In genomic region chr9:130856474-130856873, GRCh38 we compare ENCODE assay signal across 23 cellular contexts. TPM values are rescaled to one million over a fixed set of nuclear protein-coding genes. Genes with fewer than 3 reads are reported as not detected.
DNase-seq lines count a peak whose midpoint lies in the region; ATAC-seq and TF ChIP-seq lines count a peak whose summit lies in the region.
"Had no signal": no experiment of that assay in that cellular context is flagged by ENCODE, and none has a peak within 500 bp of the region (broad histone marks: within the 10 kb centered on the region; RNA-seq: fewer than 3 reads in every experiment).

No MANE protein-coding gene starts in this region.

- peaks cover 8% of the 10 kb centered on the region for H3F3A ChIP-seq in neural progenitor cell (ENCODE audit: low read depth)

- no TSS peak for BruUV-seq in IMR-90 (replicated peaks; lab: Mats Ljungman, UMichigan)

- dilution Hi-C loops in IMR-90 (cut with HindIII; ENCODE audit: low sequenced_read_pairs, unreplicated experiment) = no loop called here

- no peak for TF ChIP-seq RAD21 in IMR-90 (IDR thresholded peaks at IDR 0.05; ENCODE audit: low read length)

- peaks cover 87% of the 10 kb centered on the region for H3K79me2 ChIP-seq in neural progenitor cell (ENCODE audit: low read depth)

- H3K36me3 ChIP-seq in IMR-90 (ENCODE audit: control insufficient read depth, insufficient read depth, low read length) (peaks cover 46% of the 10 kb centered on the region), esophagus muscularis mucosa (peaks cover 27 to 47% (median 28%) of the 10 kb centered on the region in 4 donors), neural progenitor cell (peaks cover 20% of the 10 kb centered on the region)

- H3K27me3 ChIP-seq in IMR-90 (ENCODE audit: control insufficient read depth, insufficient read depth, low read length) (no peaks in the 10 kb centered on the region), esophagus muscularis mucosa (no peaks in the 10 kb centered on the region), neural progenitor cell (no peaks in the 10 kb centered on the region)
- H3K27me3 ChIP-seq: BLaER1 treated with 17β-estradiol and CSF1 and Interleukin-3, amounts not matched to agents 10 nM and 100 nM had no signal

- H3K4me3 ChIP-seq in IMR-90 (ENCODE audit: insufficient read depth, low read depth, low read length) = no peak overlapping the region
- H3K4me3 ChIP-seq in esophagus muscularis mucosa = no peak overlapping the region
- H3K4me3 ChIP-seq in neural progenitor cell = no peak overlapping the region
- H3K4me3 ChIP-seq: BLaER1 treated with 17β-estradiol and CSF1 and Interleukin-3, amounts not matched to agents 10 nM and 100 nM; PC-9; SK-N-MC had no signal

- H4K20me1 ChIP-seq in IMR-90 (ENCODE audit: insufficient read depth, low read length) = peaks cover 55% of the 10 kb centered on the region
- peaks cover 77% of the 10 kb centered on the region for H4K20me1 ChIP-seq in neural progenitor cell (ENCODE audit: low read depth)

- peaks cover 24% of the 10 kb centered on the region for H3K4me1 Mint-ChIP-seq in neural progenitor cell
- H3K4me1 Mint-ChIP-seq: IgD-negative memory B cell had no signal

- no peak overlapping the region for H4K91ac ChIP-seq in IMR-90 (ENCODE audit: insufficient read depth, low read depth, low read length)

- no peak overlapping the region for H3K4ac ChIP-seq in IMR-90 (ENCODE audit: low read depth, low read length)

- H2AFZ ChIP-seq in IMR-90 (replicated peaks; ENCODE audit: low read length, poor library complexity) (no peak overlapping the region), neural progenitor cell (replicated peaks) (no peak overlapping the region)
- H2AFZ ChIP-seq: PC-9 had no signal

- TF ChIP-seq EP300 in esophagus muscularis mucosa (IDR thresholded peaks at IDR 0.05) = no peak

- no CpG with 5 or more reads among the region's 8 CpGs for WGBS in IMR-90 (ENCODE audit: extremely low coverage in 2 of 2, insufficient read length in 1 of 2), 2 experiments
- 74% methylated on average over 8 of the region's 8 CpGs for WGBS in esophagus muscularis mucosa

- no peak overlapping the region for H3K4me3 Mint-ChIP-seq in neural progenitor cell
- H3K4me3 Mint-ChIP-seq: CD4-positive, alpha-beta T cell; IgD-negative memory B cell had no signal

- H3K27ac ChIP-seq in IMR-90 (ENCODE audit: insufficient read depth, low read length) = no peak overlapping the region
- H3K27ac ChIP-seq in esophagus muscularis mucosa (replicated peaks in 1 of 4) = peak overlapping the region in 3 of 4 donors; percentile 28 to 84 (median 83)
- H3K27ac ChIP-seq in neural progenitor cell = no peak overlapping the region
- H3K27ac ChIP-seq: BLaER1 treated with 17β-estradiol and CSF1 and Interleukin-3, amounts not matched to agents 10 nM and 100 nM; KMS-11; PC-9; SK-N-MC had no signal

- intact Hi-C loops in IMR-90 (cut with micrococcal nuclease) (no loop called here), esophagus muscularis mucosa (cut with DNase I) (no loop called here)

- H3K79me1 ChIP-seq in IMR-90 (ENCODE audit: low read depth in 1 of 2, low read length in 2 of 2) = peaks cover 16 to 79% of the 10 kb centered on the region in 2 experiments

- H2AK9ac ChIP-seq in IMR-90 (replicated peaks; ENCODE audit: low read depth, low read length, poor library complexity) = no peak overlapping the region

- no peak for DNase-seq in IMR-90
- no peak for DNase-seq in esophagus muscularis mucosa (ENCODE audit: extremely low spot score)
- no peak for DNase-seq in neural progenitor cell (ENCODE audit: low spot score)
- no peak for DNase-seq in activated CD8-positive, alpha-beta memory T cell treated with anti-CD3 and anti-CD28 coated beads, Interleukin-2, amount 50 U/mL, for 48 hours
- no peak for DNase-seq in NCI-H69 (lab: John Stamatoyannopoulos, UW)
- DNase-seq in HT-29 (ENCODE audit: low spot score) = no peak
- no peak for DNase-seq in DMS153 (lab: John Stamatoyannopoulos, UW)
- DNase-seq: AML-193; CD4-positive, alpha-beta T cell; COR-L47; DND-41; H7; MM.1S; NCI-H2029 treated with DMSO at 0.1 percent for 48 hours; NCI-H446 treated with DMSO at 0.1 percent for 48 hours; NCI-H526; SIG-M5; SW 1271 had no signal

- no peak overlapping the region for H4K8ac ChIP-seq in IMR-90 (ENCODE audit: low read depth in 2 of 2, low read length in 2 of 2)

- no peak overlapping the region for H3K56ac ChIP-seq in IMR-90 (ENCODE audit: extremely low read depth, insufficient read depth, low read length)

- ATAC-seq in IMR-90 (ENCODE audit: low read depth) = no peak

- H4K5ac ChIP-seq in IMR-90 (ENCODE audit: low read depth, low read length) = no peak overlapping the region

- no peak overlapping the region for H2AK5ac ChIP-seq in IMR-90 (ENCODE audit: low read depth, low read length)

- H3K4me2 ChIP-seq in IMR-90 (ENCODE audit: low read depth, low read length) (no peak overlapping the region), neural progenitor cell (no peak overlapping the region)
- H3K4me2 ChIP-seq: BLaER1 treated with 17β-estradiol and CSF1 and Interleukin-3, amounts not matched to agents 10 nM and 100 nM; KMS-11; PC-9 had no signal

- H3K9me3 ChIP-seq in IMR-90 (ENCODE audit: control insufficient read depth, insufficient read depth, low read length) (no peaks in the 10 kb centered on the region), esophagus muscularis mucosa (no peaks in the 10 kb centered on the region), neural progenitor cell (ENCODE audit: low read depth) (no peaks in the 10 kb centered on the region)
- H3K9me3 ChIP-seq: BLaER1 treated with 17β-estradiol and CSF1 and Interleukin-3, amounts not matched to agents 10 nM and 100 nM had no signal

- H3K9me3 Mint-ChIP-seq in neural progenitor cell = no peaks in the 10 kb centered on the region
- H3K9me3 Mint-ChIP-seq: CD4-positive, alpha-beta T cell; IgD-negative memory B cell had no signal

- no peak overlapping the region for H3K18ac ChIP-seq in IMR-90 (ENCODE audit: low read depth, low read length)

- CTCF ChIA-PET in IMR-90 (lab: Yijun Ruan, JAX) = no interaction called here

- H3K27me3 Mint-ChIP-seq in neural progenitor cell (ENCODE audit: insufficient read depth, low read depth) = peaks cover 8% of the 10 kb centered on the region
- H3K27me3 Mint-ChIP-seq: CD4-positive, alpha-beta T cell; IgD-negative memory B cell had no signal

- in situ Hi-C loops in IMR-90 (cut with MboI; ENCODE audit: low sequenced_read_pairs) = loop anchor here (5.0 kb wide), 1 partner anchor 79 kb away; no protein-coding TSS in a partner anchor

- no peak for TF ChIP-seq CTCF in IMR-90 (conservative IDR thresholded peaks at IDR 0.05; ENCODE audit: low read depth, low read length)
- TF ChIP-seq CTCF in esophagus muscularis mucosa (IDR thresholded peaks at IDR 0.05) = no peak
- TF ChIP-seq CTCF in neural progenitor cell (IDR thresholded peaks at IDR 0.05) = no peak

- no peak overlapping the region for H2BK20ac ChIP-seq in IMR-90 (ENCODE audit: low read depth, low read length)

- TF ChIP-seq POLR2A in IMR-90 (IDR thresholded peaks at IDR 0.05; ENCODE audit: low read depth, low read length) (no peak), esophagus muscularis mucosa (IDR thresholded peaks at IDR 0.05; ENCODE audit: low read depth) (no peak)

- H3K9ac ChIP-seq in IMR-90 (ENCODE audit: low read depth, low read length) = no peak overlapping the region
- H3K9ac ChIP-seq in neural progenitor cell = peak overlapping the region; percentile 12
- H3K9ac ChIP-seq: BLaER1 treated with 17β-estradiol and CSF1 and Interleukin-3, amounts not matched to agents 10 nM and 100 nM; KMS-11 had no signal

- H3K27ac Mint-ChIP-seq in neural progenitor cell = no peak overlapping the region
- H3K27ac Mint-ChIP-seq: CD4-positive, alpha-beta T cell; IgD-negative memory B cell had no signal

- POLR2A ChIA-PET in IMR-90 (lab: Charles Lee; ENCODE audit: unreplicated experiment) = no interaction called here

- no peak overlapping the region; the same call in 1 of the 2 replicates for H3K14ac ChIP-seq in IMR-90 (replicated peaks; ENCODE audit: low read depth, low read length)

- H3K23ac ChIP-seq in IMR-90 (ENCODE audit: low read depth, low read length) = 0 out of 2 replicates have a peak overlapping the region, but pooled peaks have one; percentile 15

- peaks cover 32% of the 10 kb centered on the region for H3K4me1 ChIP-seq in IMR-90 (ENCODE audit: control insufficient read depth, insufficient read depth, low read length)
- peaks cover 36 to 87% (median 81%) of the 10 kb centered on the region in 4 donors for H3K4me1 ChIP-seq in esophagus muscularis mucosa
- peaks cover 4% of the 10 kb centered on the region for H3K4me1 ChIP-seq in neural progenitor cell

- no peak overlapping the region for H2BK120ac ChIP-seq in IMR-90 (ENCODE audit: low read depth, low read length)

- no peak overlapping the region for H2BK15ac ChIP-seq in IMR-90 (ENCODE audit: low read depth, low read length)

- H3K36me3 Mint-ChIP-seq in neural progenitor cell = peaks cover 24% of the 10 kb centered on the region

- H3K9me1 ChIP-seq in IMR-90 (ENCODE audit: insufficient read depth, low read length) = peaks cover 21% of the 10 kb centered on the region

- no peak overlapping the region for H2BK5ac ChIP-seq in IMR-90 (ENCODE audit: low read depth, low read length, poor library complexity, severe bottlenecking)

TF ChIP-seq in IMR-90, 13 proteins besides CTCF, POLR2A, EP300 and RAD21 (continues in another document):
- no peak for TF ChIP-seq NFE2L2 (IDR thresholded peaks at IDR 0.05; ENCODE audit: low read depth, low read length)
- TF ChIP-seq CHD1 (IDR thresholded peaks at IDR 0.05; ENCODE audit: low read depth, low read length) = no peak

RNA-seq across cellular contexts. Expression of gene ABL1, which starts 21.4 kb away (rescaled TPM):
- total RNA-seq in IMR-90 (2012; rRNA removed) = 31.9 and 33.7 TPM in 2 replicates
- polyA plus RNA-seq in IMR-90 (2012; rRNA removed) = 49.1 and 50.7 TPM in 2 replicates
- 35.4 and 41.3 TPM in 2 replicates for polyA plus RNA-seq in IMR-90 (2012; cell fraction: cytosol; rRNA removed)
- polyA plus RNA-seq in IMR-90 (2012; cell fraction: nucleus; rRNA removed; ENCODE audit: low replicate concordance) = 61.9 and 74.7 TPM in 2 replicates
- 100 to 1,000 TPM in 3 of 4 donors, 10 to 100 TPM in 1; 90.9 to 151 (median 133) TPM for total RNA-seq in esophagus muscularis mucosa
- 38.4 and 74.0 TPM in 2 replicates for total RNA-seq in neural progenitor cell (ENCODE audit: low replicate concordance)
- total RNA-seq in HT-29 (2014; rRNA removed; shearing (Covaris generic)) = 15.1 and 16.4 TPM in 2 replicates

RNA-seq across cellular contexts. Expression of gene QRFP, which starts 40.1 kb away (rescaled TPM):
- total RNA-seq in IMR-90 (2012; rRNA removed) = not detected in 2 replicates
- polyA plus RNA-seq in IMR-90 (2012; rRNA removed) = not detected in 2 replicates
- polyA plus RNA-seq in IMR-90 (2012; cell fraction: cytosol; rRNA removed) = not detected in 2 replicates
- not detected in 2 replicates for polyA plus RNA-seq in IMR-90 (2012; cell fraction: nucleus; rRNA removed; ENCODE audit: low replicate concordance)
- total RNA-seq in esophagus muscularis mucosa = not detected
- total RNA-seq in neural progenitor cell (ENCODE audit: low replicate concordance) = not detected in 2 replicates
- not detected in 2 replicates for total RNA-seq in HT-29 (2014; rRNA removed; shearing (Covaris generic))
- total RNA-seq: CD4-positive, alpha-beta T cell; H7; PC-9 had no signal
- polyA plus RNA-seq: IgD-negative memory B cell had no signal

Comparison
In these comparisons a context has a peak if more than half of its experiments do, and no peak if none do; other contexts are left out.
1. H3K27ac ChIP-seq: peak in esophagus muscularis mucosa (3 of 4); none in IMR-90 (single experiment) and neural progenitor cell (single experiment).